Comparison of ENCODE assay signal across 14 cellular contexts in genomic region chr13:112446867-112447266, GRCh38.
"Had no signal": no experiment of that assay in that cellular context is flagged by ENCODE, and none has a peak within 500 bp of the region (broad histone marks: within the 10 kb centered on the region; RNA-seq: fewer than 3 reads in every experiment).

No MANE protein-coding gene starts in this region.

- H3K27ac Mint-ChIP-seq: activated naive CD8-positive, alpha-beta T cell treated with anti-CD3 and anti-CD28 coated beads, Interleukin-2, amount 10 ng/mL, durations not matched to agents 7 days and 5 days; stimulated activated naive B cell treated with anti-CD40 and anti-IgM and Interleukin-4, amounts not matched to agents 10 μg/mL and 1 μg/mL and 100 μg/mL, for 72 hours had no signal

- DNase-seq: activated CD4-positive, alpha-beta T cell treated with anti-CD3 and anti-CD28 coated beads for 48 hours; activated CD4-positive, CD25-positive, alpha-beta regulatory T cell; activated naive CD8-positive, alpha-beta T cell treated with anti-CD3 and anti-CD28 coated beads, Interleukin-2, amount 10 ng/mL, durations not matched to agents 7 days and 5 days; body of pancreas; central memory CD4-positive, alpha-beta T cell; cortex of kidney; effector CD8-positive, alpha-beta T cell; esophagus squamous epithelium; heart right ventricle; left cardiac atrium; stimulated activated naive B cell treated with anti-CD40 and anti-IgM and Interleukin-4, amounts not matched to agents 10 μg/mL and 1 μg/mL and 100 μg/mL, for 72 hours; substantia nigra; T1000 had no signal

- H3K9me3 Mint-ChIP-seq: activated naive CD8-positive, alpha-beta T cell treated with anti-CD3 and anti-CD28 coated beads, Interleukin-2, amount 10 ng/mL, durations not matched to agents 7 days and 5 days; stimulated activated naive B cell treated with anti-CD40 and anti-IgM and Interleukin-4, amounts not matched to agents 10 μg/mL and 1 μg/mL and 100 μg/mL, for 72 hours had no signal

- H3K4me3 Mint-ChIP-seq: activated naive CD8-positive, alpha-beta T cell treated with anti-CD3 and anti-CD28 coated beads, Interleukin-2, amount 10 ng/mL, durations not matched to agents 7 days and 5 days; stimulated activated naive B cell treated with anti-CD40 and anti-IgM and Interleukin-4, amounts not matched to agents 10 μg/mL and 1 μg/mL and 100 μg/mL, for 72 hours had no signal

- ATAC-seq: body of pancreas; heart right ventricle; left cardiac atrium; right lobe of liver; stimulated activated naive B cell treated with anti-CD40 and anti-IgM and Interleukin-4, amounts not matched to agents 10 μg/mL and 1 μg/mL and 100 μg/mL, for 72 hours had no signal

- H3K36me3 Mint-ChIP-seq: activated naive CD8-positive, alpha-beta T cell treated with anti-CD3 and anti-CD28 coated beads, Interleukin-2, amount 10 ng/mL, durations not matched to agents 7 days and 5 days; stimulated activated naive B cell treated with anti-CD40 and anti-IgM and Interleukin-4, amounts not matched to agents 10 μg/mL and 1 μg/mL and 100 μg/mL, for 72 hours had no signal
